In the genomic region with DNA sequence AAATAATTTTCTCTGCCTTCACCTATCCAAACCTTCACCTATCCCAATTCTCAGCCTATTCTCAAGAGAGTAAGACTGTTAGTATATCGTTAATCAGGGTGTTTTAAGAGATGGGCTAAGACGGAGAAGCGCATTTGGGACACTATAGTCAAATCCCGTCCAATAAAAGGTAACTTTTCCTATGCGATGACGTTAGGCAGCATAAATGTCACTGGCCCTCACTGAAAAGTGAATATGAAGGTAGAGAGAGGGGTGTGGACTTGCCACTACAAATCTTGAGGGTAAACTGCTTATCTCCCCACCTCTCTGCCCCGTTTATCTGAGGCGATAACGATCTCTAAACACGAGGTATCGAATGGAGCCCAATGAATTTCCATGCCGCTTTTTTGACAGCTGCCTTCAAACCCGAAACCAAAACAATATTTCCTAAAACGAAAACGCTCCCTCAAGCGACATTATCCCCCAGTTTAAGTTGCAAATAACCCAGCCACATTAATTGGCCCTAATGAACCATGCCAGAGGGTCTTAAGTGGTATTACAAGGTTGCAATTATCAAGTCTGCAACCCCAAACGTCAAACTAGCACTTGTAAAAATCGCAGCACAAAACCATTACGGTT, we compare ENCODE assay signal across 1 cellular context.
TF ChIP-seq lines count a peak whose summit lies in the region.

No MANE protein-coding gene starts in this region.

TF ChIP-seq in HepG2, 621 proteins besides CTCF, POLR2A, EP300 and RAD21 (continued from another document):
- TF ChIP-seq PBX2 (CRISPR knock-in tag; IDR thresholded peaks at IDR 0.05) = no peak
- TF ChIP-seq, protein P1, sequence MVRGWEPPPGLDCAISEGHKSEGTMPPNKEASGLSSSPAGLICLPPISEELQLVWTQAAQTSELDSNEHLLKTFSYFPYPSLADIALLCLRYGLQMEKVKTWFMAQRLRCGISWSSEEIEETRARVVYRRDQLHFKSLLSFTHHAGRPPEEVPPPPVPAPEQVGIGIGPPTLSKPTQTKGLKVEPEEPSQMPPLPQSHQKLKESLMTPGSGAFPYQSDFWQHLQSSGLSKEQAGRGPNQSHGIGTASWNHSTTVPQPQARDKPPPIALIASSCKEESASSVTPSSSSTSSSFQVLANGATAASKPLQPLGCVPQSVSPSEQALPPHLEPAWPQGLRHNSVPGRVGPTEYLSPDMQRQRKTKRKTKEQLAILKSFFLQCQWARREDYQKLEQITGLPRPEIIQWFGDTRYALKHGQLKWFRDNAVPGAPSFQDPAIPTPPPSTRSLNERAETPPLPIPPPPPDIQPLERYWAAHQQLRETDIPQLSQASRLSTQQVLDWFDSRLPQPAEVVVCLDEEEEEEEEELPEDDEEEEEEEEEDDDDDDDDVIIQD (CRISPR knock-in tag; IDR thresholded peaks at IDR 0.05; ENCODE audit: low read depth) = no peak
- TF ChIP-seq BCLAF1 (IDR thresholded peaks at IDR 0.05) = no peak
- no peak for TF ChIP-seq ZC3H13 (CRISPR knock-in tag; IDR thresholded peaks at IDR 0.05)
- TF ChIP-seq DMAP1 (CRISPR knock-in tag; IDR thresholded peaks at IDR 0.05) = 0 out of 2 replicates have a peak, but pooled peaks have one; percentile 29
- TF ChIP-seq EEA1 (CRISPR knock-in tag; IDR thresholded peaks at IDR 0.05; ENCODE audit: borderline replicate concordance) = no peak
- TF ChIP-seq ZMYM4 (CRISPR knock-in tag; IDR thresholded peaks at IDR 0.05) = 0 out of 2 replicates have a peak, but pooled peaks have one; percentile 14
- TF ChIP-seq SMARCC2 (IDR thresholded peaks at IDR 0.05) = no peak
- no peak for TF ChIP-seq PHF8 (CRISPR knock-in tag; IDR thresholded peaks at IDR 0.05)
- TF ChIP-seq RFX5 (IDR thresholded peaks at IDR 0.05; ENCODE audit: low read depth, low read length) = no peak
- no peak for TF ChIP-seq SRF (IDR thresholded peaks at IDR 0.05; ENCODE audit: low read depth, low read length)
- no peak for TF ChIP-seq REXO4 (CRISPR knock-in tag; IDR thresholded peaks at IDR 0.05; ENCODE audit: borderline replicate concordance)
- no peak for TF ChIP-seq ADNP (CRISPR knock-in tag; IDR thresholded peaks at IDR 0.05)
- TF ChIP-seq CCDC6 (CRISPR knock-in tag; IDR thresholded peaks at IDR 0.05) = 0 out of 2 replicates have a peak, but pooled peaks have one; percentile 38
- TF ChIP-seq KLF6 (CRISPR knock-in tag; IDR thresholded peaks at IDR 0.05) = peak; percentile 16; the same call in 1 of the 2 replicates
- TF ChIP-seq IRF2 (CRISPR knock-in tag; IDR thresholded peaks at IDR 0.05) = peak; percentile 14; the same call in 1 of the 2 replicates
- TF ChIP-seq NR2C2 (CRISPR knock-in tag; IDR thresholded peaks at IDR 0.05; ENCODE audit: borderline replicate concordance) = no peak
- TF ChIP-seq SIN3B (IDR thresholded peaks at IDR 0.05; ENCODE audit: low read length) = no peak
- no peak for TF ChIP-seq ARID5B (CRISPR knock-in tag; IDR thresholded peaks at IDR 0.05)
- TF ChIP-seq, protein P2, sequence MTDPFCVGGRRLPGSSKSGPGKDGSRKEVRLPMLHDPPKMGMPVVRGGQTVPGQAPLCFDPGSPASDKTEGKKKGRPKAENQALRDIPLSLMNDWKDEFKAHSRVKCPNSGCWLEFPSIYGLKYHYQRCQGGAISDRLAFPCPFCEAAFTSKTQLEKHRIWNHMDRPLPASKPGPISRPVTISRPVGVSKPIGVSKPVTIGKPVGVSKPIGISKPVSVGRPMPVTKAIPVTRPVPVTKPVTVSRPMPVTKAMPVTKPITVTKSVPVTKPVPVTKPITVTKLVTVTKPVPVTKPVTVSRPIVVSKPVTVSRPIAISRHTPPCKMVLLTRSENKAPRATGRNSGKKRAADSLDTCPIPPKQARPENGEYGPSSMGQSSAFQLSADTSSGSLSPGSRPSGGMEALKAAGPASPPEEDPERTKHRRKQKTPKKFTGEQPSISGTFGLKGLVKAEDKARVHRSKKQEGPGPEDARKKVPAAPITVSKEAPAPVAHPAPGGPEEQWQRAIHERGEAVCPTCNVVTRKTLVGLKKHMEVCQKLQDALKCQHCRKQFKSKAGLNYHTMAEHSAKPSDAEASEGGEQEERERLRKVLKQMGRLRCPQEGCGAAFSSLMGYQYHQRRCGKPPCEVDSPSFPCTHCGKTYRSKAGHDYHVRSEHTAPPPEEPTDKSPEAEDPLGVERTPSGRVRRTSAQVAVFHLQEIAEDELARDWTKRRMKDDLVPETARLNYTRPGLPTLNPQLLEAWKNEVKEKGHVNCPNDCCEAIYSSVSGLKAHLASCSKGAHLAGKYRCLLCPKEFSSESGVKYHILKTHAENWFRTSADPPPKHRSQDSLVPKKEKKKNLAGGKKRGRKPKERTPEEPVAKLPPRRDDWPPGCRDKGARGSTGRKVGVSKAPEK (CRISPR knock-in tag; IDR thresholded peaks at IDR 0.05; ENCODE audit: borderline replicate concordance) = no peak
- TF ChIP-seq ZNF605 (CRISPR knock-in tag; IDR thresholded peaks at IDR 0.05) = no peak
- peak; percentile 21; the same call in 1 of the 2 replicates for TF ChIP-seq ZNF501 (CRISPR knock-in tag; IDR thresholded peaks at IDR 0.05)
- no peak for TF ChIP-seq TEAD2 (CRISPR knock-in tag; IDR thresholded peaks at IDR 0.05)
- TF ChIP-seq KLF16 (CRISPR knock-in tag; IDR thresholded peaks at IDR 0.05) = no peak
- TF ChIP-seq ZNF121 (CRISPR knock-in tag; IDR thresholded peaks at IDR 0.05) = no peak
- no peak for TF ChIP-seq ZFP36L1 (CRISPR knock-in tag; IDR thresholded peaks at IDR 0.05)
- TF ChIP-seq NFYB (CRISPR knock-in tag; IDR thresholded peaks at IDR 0.05) = no peak
- TF ChIP-seq PHF21A (CRISPR knock-in tag; IDR thresholded peaks at IDR 0.05) = 0 out of 2 replicates have a peak, but pooled peaks have one; percentile 20
- TF ChIP-seq, protein P3, sequence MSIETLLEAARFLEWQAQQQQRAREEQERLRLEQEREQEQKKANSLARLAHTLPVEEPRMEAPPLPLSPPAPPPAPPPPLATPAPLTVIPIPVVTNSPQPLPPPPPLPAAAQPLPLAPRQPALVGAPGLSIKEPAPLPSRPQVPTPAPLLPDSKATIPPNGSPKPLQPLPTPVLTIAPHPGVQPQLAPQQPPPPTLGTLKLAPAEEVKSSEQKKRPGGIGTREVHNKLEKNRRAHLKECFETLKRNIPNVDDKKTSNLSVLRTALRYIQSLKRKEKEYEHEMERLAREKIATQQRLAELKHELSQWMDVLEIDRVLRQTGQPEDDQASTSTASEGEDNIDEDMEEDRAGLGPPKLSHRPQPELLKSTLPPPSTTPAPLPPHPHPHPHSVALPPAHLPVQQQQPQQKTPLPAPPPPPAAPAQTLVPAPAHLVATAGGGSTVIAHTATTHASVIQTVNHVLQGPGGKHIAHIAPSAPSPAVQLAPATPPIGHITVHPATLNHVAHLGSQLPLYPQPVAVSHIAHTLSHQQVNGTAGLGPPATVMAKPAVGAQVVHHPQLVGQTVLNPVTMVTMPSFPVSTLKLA (IDR thresholded peaks at IDR 0.05) = 0 out of 2 replicates have a peak, but pooled peaks have one; percentile 7
- no peak; the same call in 1 of the 2 replicates for TF ChIP-seq SALL1 (CRISPR knock-in tag; IDR thresholded peaks at IDR 0.05)
